ENCODE assay signal across 16 cellular contexts in the genomic region with DNA sequence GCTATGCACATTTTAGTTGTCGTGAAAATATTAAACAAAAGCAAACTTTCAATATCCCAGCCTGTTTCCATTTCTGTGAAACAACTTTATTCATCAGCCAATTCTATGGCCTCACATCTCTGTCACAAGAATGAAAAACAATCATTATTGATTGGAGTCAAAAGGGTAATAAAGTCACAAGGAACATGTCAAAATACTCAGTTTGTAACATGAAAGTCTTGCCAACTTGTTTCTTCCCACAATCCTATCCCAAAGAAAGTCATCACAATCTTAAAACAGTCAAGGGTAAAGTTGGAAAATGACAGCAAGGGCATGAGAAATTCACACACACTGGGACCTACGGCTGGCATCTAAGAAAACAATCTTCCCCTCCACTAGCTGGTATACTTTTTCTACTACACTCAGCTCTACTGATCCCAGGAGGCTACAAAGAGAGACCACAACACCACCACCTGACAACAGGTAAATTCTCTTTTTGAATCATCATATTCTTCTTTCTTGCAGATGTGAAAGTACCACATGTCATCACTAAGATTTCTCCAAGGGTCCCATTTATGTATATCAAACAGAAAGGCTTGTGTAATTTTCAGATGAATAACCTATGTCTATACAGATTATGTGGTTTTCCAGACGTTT. TPM values are rescaled to one million over a fixed set of nuclear protein-coding genes. Genes with fewer than 3 reads are reported as not detected.
DNase-seq lines count a peak whose midpoint lies in the region; ATAC-seq and TF ChIP-seq lines count a peak whose summit lies in the region.
"Had no signal": no experiment of that assay in that cellular context is flagged by ENCODE, and none has a peak within 500 bp of the region (broad histone marks: within the 10 kb centered on the region; RNA-seq: fewer than 3 reads in every experiment).

No MANE protein-coding gene starts in this region.

- H3K4me1 Mint-ChIP-seq in Caco-2 (ENCODE audit: low read depth, unreplicated experiment) = peaks cover 13% of the 10 kb centered on the region

- H3K27me3 Mint-ChIP-seq in Caco-2 (ENCODE audit: insufficient read depth, unreplicated experiment) = no peaks in the 10 kb centered on the region
- H3K27me3 Mint-ChIP-seq: activated CD4-positive, alpha-beta T cell treated with anti-CD3 and anti-CD28 coated beads for 36 hours had no signal

- TF ChIP-seq CTCF in cardiac muscle cell (IDR thresholded peaks at IDR 0.05; ENCODE audit: low read depth, low read length) = no peak
- no peak for TF ChIP-seq CTCF in coronary artery (IDR thresholded peaks at IDR 0.05)
- no peak for TF ChIP-seq CTCF in upper lobe of right lung (IDR thresholded peaks at IDR 0.05)
- TF ChIP-seq CTCF in Caco-2 (IDR thresholded peaks at IDR 0.05; ENCODE audit: insufficient read depth in 1 of 2, low read depth in 1 of 2, low read length in 1 of 2, severe bottlenecking in 1 of 2, unreplicated experiment in 1 of 2) = no peak

- H3K36me3 ChIP-seq in cardiac muscle cell (no peaks in the 10 kb centered on the region), muscle layer of colon (ENCODE audit: insufficient read depth, low read length) (no peaks in the 10 kb centered on the region), upper lobe of right lung (peaks cover 43% of the 10 kb centered on the region), Caco-2 (ENCODE audit: control insufficient read depth, insufficient read depth, low read length) (no peaks in the 10 kb centered on the region)

- H3K27me3 ChIP-seq in cardiac muscle cell (no peaks in the 10 kb centered on the region), muscle layer of colon (ENCODE audit: control insufficient read depth in 1 of 2, insufficient read depth in 2 of 2, low read length in 2 of 2) (no peaks in the 10 kb centered on the region), upper lobe of right lung (no peaks in the 10 kb centered on the region), Caco-2 (replicated peaks; ENCODE audit: control insufficient read depth, insufficient read depth, low read length) (no peaks in the 10 kb centered on the region)

- POLR2A ChIA-PET in Caco-2 (lab: Charles Lee) = no interaction called here

- no peak overlapping the region for H3K4me3 ChIP-seq in cardiac muscle cell
- H3K4me3 ChIP-seq in coronary artery = peak overlapping the region; percentile 42
- H3K4me3 ChIP-seq in muscle layer of colon (ENCODE audit: low read depth in 1 of 2, low read length in 2 of 2) = no peak overlapping the region
- no peak overlapping the region for H3K4me3 ChIP-seq in upper lobe of right lung
- no peak overlapping the region for H3K4me3 ChIP-seq in Caco-2 (ENCODE audit: low read depth, low read length)

- H3K9me3 ChIP-seq in cardiac muscle cell (ENCODE audit: low read depth) (no peaks in the 10 kb centered on the region), muscle layer of colon (ENCODE audit: low read length) (no peaks in the 10 kb centered on the region), upper lobe of right lung (no peaks in the 10 kb centered on the region), Caco-2 (no peaks in the 10 kb centered on the region)

- DNase-seq in cardiac muscle cell (ENCODE audit: low read depth in 1 of 2, low spot score in 1 of 2) (no peak), left cardiac atrium (no peak), coronary artery (ENCODE audit: low spot score) (no peak), upper lobe of right lung (no peak), NCI-H2196 treated with DMSO at 0.1 percent for 48 hours (lab: John Stamatoyannopoulos, UW; ENCODE audit: unreplicated experiment) (no peak), G401 (ENCODE audit: low spot score) (no peak), Caco-2 (no peak)
- DNase-seq: activated CD4-positive, alpha-beta T cell treated with anti-CD3 and anti-CD28 coated beads for 36 hours; activated T-cell treated with anti-CD3 and anti-CD28 coated beads for 4 hours; cortex of kidney; NCI-H2029; NCI-H526; stimulated activated CD4-positive, alpha-beta T cell treated with anti-CD3 and anti-CD28 coated beads, Interleukin-2, amount 100 ng/mL, for 24 hours; stimulated activated CD8-positive, alpha-beta memory T cell treated with anti-CD3 and anti-CD28 coated beads, Interleukin-4, amount 100 ng/mL, for 48 hours; T-helper 1 cell had no signal

- peak overlapping the region; percentile 91 for H3K27ac ChIP-seq in cardiac muscle cell
- H3K27ac ChIP-seq in coronary artery = peak overlapping the region; percentile 78 to 90
- peak overlapping the region; percentile 42 for H3K27ac ChIP-seq in muscle layer of colon (ENCODE audit: low read depth, low read length)
- H3K27ac ChIP-seq in upper lobe of right lung = peak overlapping the region; percentile 71

- CTCF ChIA-PET in Caco-2 (lab: Charles Lee) = no interaction called here

- no peak for ATAC-seq in left cardiac atrium
- ATAC-seq in upper lobe of right lung = no peak
- ATAC-seq: activated CD4-positive, alpha-beta T cell treated with anti-CD3 and anti-CD28 coated beads for 36 hours had no signal

- no peak overlapping the region for H3K9ac ChIP-seq in muscle layer of colon (ENCODE audit: low read length)

- H3K4me3 Mint-ChIP-seq in Caco-2 (ENCODE audit: unreplicated experiment) = no peak overlapping the region
- H3K4me3 Mint-ChIP-seq: activated CD4-positive, alpha-beta T cell treated with anti-CD3 and anti-CD28 coated beads for 36 hours had no signal

- no TSS peak for BruUV-seq in Caco-2 (replicated peaks; lab: Mats Ljungman, UMichigan)

- H3K36me3 Mint-ChIP-seq in Caco-2 (ENCODE audit: insufficient read depth, unreplicated experiment) = peaks cover 34% of the 10 kb centered on the region

- no peaks in the 10 kb centered on the region for H3K9me3 Mint-ChIP-seq in Caco-2 (ENCODE audit: unreplicated experiment)

- H3K4me1 ChIP-seq in cardiac muscle cell (ENCODE audit: low read depth) (peaks cover 24% of the 10 kb centered on the region), muscle layer of colon (ENCODE audit: insufficient read depth, low read length) (peaks cover 28% of the 10 kb centered on the region), upper lobe of right lung (peaks cover 26% of the 10 kb centered on the region), Caco-2 (peaks cover 32% of the 10 kb centered on the region)

- no peak overlapping the region for H3K27ac Mint-ChIP-seq in Caco-2 (ENCODE audit: unreplicated experiment)
- H3K27ac Mint-ChIP-seq: activated CD4-positive, alpha-beta T cell treated with anti-CD3 and anti-CD28 coated beads for 36 hours had no signal

- in situ Hi-C loops in G401 (cut with HindIII; ENCODE audit: low sequenced_read_pairs) = no loop called here

- intact Hi-C loops in left cardiac atrium (cut with DNase I) (no loop called here), upper lobe of right lung (cut with DNase I) (no loop called here), Caco-2 (cut with micrococcal nuclease; ENCODE audit: unreplicated experiment) (loop anchor here (10.0 kb wide), 1 partner anchor 354 kb away; no protein-coding TSS in a partner anchor)

RNA-seq across cellular contexts. Expression of a gene that starts 25.3 kb away (rescaled TPM):
- total RNA-seq in cardiac muscle cell (12.5 and 32.5 TPM in 2 replicates), left cardiac atrium (10 to 100 TPM; 17.8 to 29.8 TPM), upper lobe of right lung (40.4 TPM), Caco-2 (2022) (64.2 and 65.4 TPM in 2 replicates)
- polyA plus RNA-seq in cardiac muscle cell = 27.5 and 40.2 TPM in 2 replicates
- total RNA-seq in G401 (2014; rRNA removed; shearing (Covaris generic)) = 41.2 and 64.6 TPM in 2 replicates
